In genomic region chr6:92770540-92770939, GRCh38 we compare ENCODE assay signal across 7 cellular contexts.
"Had no signal": no experiment of that assay in that cellular context is flagged by ENCODE, and none has a peak within 500 bp of the region (broad histone marks: within the 10 kb centered on the region; RNA-seq: fewer than 3 reads in every experiment).

No MANE protein-coding gene starts in this region.

- H3K27me3 Mint-ChIP-seq: IgD-negative memory B cell had no signal

- H3K4me3 Mint-ChIP-seq: IgD-negative memory B cell had no signal

- DNase-seq: IMR-90, KBM-7 had no signal

- H3K27ac ChIP-seq: HL-60 had no signal

- H3K4me3 ChIP-seq: K562 had no signal

- ATAC-seq: HepG2, K562 had no signal

- H3K4me1 Mint-ChIP-seq: IgD-negative memory B cell had no signal

- FAIRE-seq: HepG2, HTR-8/SVneo, K562 had no signal

- H3K36me3 Mint-ChIP-seq: IgD-negative memory B cell had no signal
